ENCODE assay signal across 14 cellular contexts in genomic region chr17:57622327-57622885, GRCh38.
A peak's percentile ranks its signal among the peaks of the same experiment; 100 is the strongest.
DNase-seq lines count a peak whose midpoint lies in the region; ATAC-seq and TF ChIP-seq lines count a peak whose summit lies in the region.
"Had no signal": no experiment of that assay in that cellular context is flagged by ENCODE, and none has a peak within 500 bp of the region (broad histone marks: within the 10 kb centered on the region; RNA-seq: fewer than 3 reads in every experiment).

No MANE protein-coding gene starts in this region.

- no peaks in the 10 kb centered on the region for H3K79me2 ChIP-seq in mammary epithelial cell (ENCODE audit: insufficient read depth, low read length)

- no peak for TF ChIP-seq CTCF in endothelial cell (IDR thresholded peaks at IDR 0.05; ENCODE audit: unreplicated experiment)
- TF ChIP-seq CTCF in progenitor cell of endocrine pancreas (IDR thresholded peaks at IDR 0.05; ENCODE audit: unreplicated experiment) = no peak
- no peak for TF ChIP-seq CTCF in mammary epithelial cell (conservative IDR thresholded peaks at IDR 0.05 in 1 of 2, IDR thresholded peaks at IDR 0.05 in 1 of 2; ENCODE audit: extremely low read depth in 1 of 2, insufficient read depth in 1 of 2, low read depth in 1 of 2, low read length in 2 of 2)

- H3K4me1 Mint-ChIP-seq in endothelial cell (ENCODE audit: unreplicated experiment) = peaks cover 37% of the 10 kb centered on the region
- H3K4me1 Mint-ChIP-seq in progenitor cell of endocrine pancreas (ENCODE audit: low read depth) = peaks cover 11% of the 10 kb centered on the region

- in situ Hi-C loops in mammary epithelial cell (cut with MboI; ENCODE audit: low sequenced_read_pairs in 2 of 2) = no loop called here

- H3K4me3 ChIP-seq in mammary epithelial cell (replicated peaks in 1 of 3; ENCODE audit: insufficient read depth in 1 of 3, low read depth in 2 of 3, low read length in 3 of 3) = no peak overlapping the region
- H3K4me3 ChIP-seq: adrenal gland, esophagus squamous epithelium, PC-9, tibial artery had no signal

- dilution Hi-C loops in mammary epithelial cell (cut with HindIII; ENCODE audit: low sequenced_read_pairs) = no loop called here

- no peak overlapping the region for H3K4me2 ChIP-seq in mammary epithelial cell (ENCODE audit: insufficient read depth, low read depth, low read length)
- H3K4me2 ChIP-seq: PC-9 had no signal

- no peaks in the 10 kb centered on the region for H3K4me1 ChIP-seq in mammary epithelial cell (ENCODE audit: insufficient read depth, low read length)
- H3K4me1 ChIP-seq: esophagus squamous epithelium, tibial artery had no signal

- peak; percentile 38 for DNase-seq in OCI-M1 (lab: John Stamatoyannopoulos, UW)
- no peak for DNase-seq in endothelial cell (ENCODE audit: low spot score)
- DNase-seq in progenitor cell of endocrine pancreas (ENCODE audit: low spot score, unreplicated experiment) = no peak
- DNase-seq in mammary epithelial cell = no peak
- DNase-seq: CD4-positive, alpha-beta memory T cell; esophagus squamous epithelium; GDM1; NCI-H1105 treated with DMSO at 0.1 percent for 48 hours; PC-9 had no signal

- H3K27ac ChIP-seq in mammary epithelial cell (ENCODE audit: insufficient read depth, low read depth, low read length) = no peak overlapping the region
- H3K27ac ChIP-seq: esophagus squamous epithelium, PC-9, tibial artery had no signal

- no peaks in the 10 kb centered on the region for H4K20me1 ChIP-seq in mammary epithelial cell (ENCODE audit: insufficient read depth, low read length)

- no peaks in the 10 kb centered on the region for H3K27me3 ChIP-seq in mammary epithelial cell (ENCODE audit: insufficient read depth, low read length)
- H3K27me3 ChIP-seq: adrenal gland, esophagus squamous epithelium, tibial artery had no signal

- no TSS peak for BruUV-seq in mammary epithelial cell (replicated peaks; lab: Mats Ljungman, UMichigan)

- H2AFZ ChIP-seq in mammary epithelial cell (ENCODE audit: low read depth, low read length) = no peak overlapping the region
- H2AFZ ChIP-seq: PC-9 had no signal

- H3K9me3 Mint-ChIP-seq in endothelial cell (ENCODE audit: unreplicated experiment) (no peaks in the 10 kb centered on the region), progenitor cell of endocrine pancreas (ENCODE audit: low read depth) (no peaks in the 10 kb centered on the region)
- H3K9me3 Mint-ChIP-seq: CD4-positive, alpha-beta memory T cell had no signal

- CTCF ChIA-PET in mammary epithelial cell (lab: Charles Lee; ENCODE audit: low non-redundant PET) = no interaction called here

- H3K27me3 Mint-ChIP-seq in endothelial cell (ENCODE audit: unreplicated experiment) (peaks cover 21% of the 10 kb centered on the region), progenitor cell of endocrine pancreas (no peaks in the 10 kb centered on the region)
- H3K27me3 Mint-ChIP-seq: CD4-positive, alpha-beta memory T cell had no signal

- H3K27ac Mint-ChIP-seq in endothelial cell (ENCODE audit: unreplicated experiment) = peak overlapping the region; percentile 98
- H3K27ac Mint-ChIP-seq in progenitor cell of endocrine pancreas = peak overlapping the region; percentile 80

- WGBS in mammary epithelial cell (ENCODE audit: low coverage, missing lambda C conversion rate) = 94% methylated on average over 12 of the region's 12 CpGs

- H3K36me3 ChIP-seq in mammary epithelial cell (ENCODE audit: insufficient read depth, low read length) = peaks cover 2% of the 10 kb centered on the region
- H3K36me3 ChIP-seq: adrenal gland had no signal

- peaks cover 4% of the 10 kb centered on the region for H3K9me3 ChIP-seq in mammary epithelial cell (replicated peaks; ENCODE audit: insufficient read depth, low read length)
- H3K9me3 ChIP-seq: adrenal gland, esophagus squamous epithelium, tibial artery had no signal

- H3K9ac ChIP-seq in mammary epithelial cell (ENCODE audit: insufficient read depth, low read length) = no peak overlapping the region

- ATAC-seq in GM21367 (IDR thresholded peaks at IDR 0.05; ENCODE audit: unreplicated experiment) (peak; percentile 4), GM18868 (IDR thresholded peaks at IDR 0.05; ENCODE audit: unreplicated experiment) (no peak), HG03280 (IDR thresholded peaks at IDR 0.05; ENCODE audit: unreplicated experiment) (no peak)

- intact Hi-C loops in mammary epithelial cell (cut with micrococcal nuclease) = no loop called here

- H3K4me3 Mint-ChIP-seq in endothelial cell (ENCODE audit: unreplicated experiment) (peak overlapping the region; percentile 42), progenitor cell of endocrine pancreas (ENCODE audit: low read depth) (no peak overlapping the region)

- peaks cover 14% of the 10 kb centered on the region for H3K36me3 Mint-ChIP-seq in endothelial cell (ENCODE audit: low read depth, unreplicated experiment)
- H3K36me3 Mint-ChIP-seq in progenitor cell of endocrine pancreas (ENCODE audit: insufficient read depth) = peaks cover 11% of the 10 kb centered on the region
